8 cellular contexts compared by ENCODE assay signal in the genomic region with DNA sequence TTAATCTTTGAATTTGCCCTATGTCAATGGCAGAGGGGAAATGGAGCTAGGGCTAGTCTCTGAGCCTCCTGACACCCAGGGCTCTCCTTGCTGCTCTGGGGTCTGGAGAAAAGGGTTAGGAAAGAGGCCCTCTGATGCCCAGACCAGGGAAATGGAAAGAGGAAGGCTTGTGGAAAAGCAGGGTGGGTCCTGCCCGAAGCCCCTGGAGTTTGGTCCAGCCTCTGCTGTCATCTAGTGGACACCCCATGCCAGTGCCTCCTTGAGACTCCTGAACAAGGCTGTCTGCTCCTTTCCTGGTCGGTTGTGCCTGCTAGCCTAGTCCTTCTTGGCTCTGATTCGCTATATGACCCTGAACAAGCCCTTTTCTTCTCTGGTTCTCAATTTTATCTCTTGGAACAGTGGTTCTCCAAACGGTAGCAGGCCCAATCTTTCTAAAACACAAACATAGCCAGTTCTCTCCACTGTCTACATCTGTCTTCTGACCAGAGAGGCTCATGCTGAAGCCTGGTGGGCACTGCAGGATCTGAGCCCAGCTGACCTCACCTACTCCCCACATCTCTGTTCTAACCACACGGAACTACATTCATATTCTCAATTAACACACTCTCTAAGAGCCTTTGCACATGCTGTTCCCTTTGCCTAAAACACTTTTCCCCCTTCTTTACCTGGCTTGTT. TPM values are rescaled to one million over a fixed set of nuclear protein-coding genes. Genes with fewer than 3 reads are reported as not detected.
DNase-seq lines count a peak whose midpoint lies in the region; ATAC-seq, FAIRE-seq and TF ChIP-seq lines count a peak whose summit lies in the region.

No MANE protein-coding gene starts in this region.

- FAIRE-seq in urothelium cell line (lab: Jason Lieb, UNC) = peak; percentile 87

- peaks cover 0 to 12% (median 2%) of the 10 kb centered on the region in 3 donors for H3K36me3 Mint-ChIP-seq in naive thymus-derived CD8-positive, alpha-beta T cell

- peak; percentile 40 to 65 for ATAC-seq in naive thymus-derived CD8-positive, alpha-beta T cell

- TF ChIP-seq CTCF in BJ (IDR thresholded peaks at IDR 0.05; ENCODE audit: insufficient read depth, low read depth, low read length) (peak; percentile 99), fibroblast of pulmonary artery (IDR thresholded peaks at IDR 0.05; ENCODE audit: low read length, missing control alignments) (no peak)

- H3K9me3 ChIP-seq in HAP-1 = no peaks in the 10 kb centered on the region

- DNase-seq in BJ (ENCODE audit: low read depth) = no peak
- peak; percentile 70 to 82 for DNase-seq in HAP-1 (ENCODE audit: low spot score in 2 of 2)
- DNase-seq in NCI-H526 treated with DMSO at 0.1 percent for 48 hours (lab: John Stamatoyannopoulos, UW) = peak; percentile 51
- DNase-seq in activated T-cell treated with anti-CD3 and anti-CD28 coated beads for 4 hours = peak; percentile 10
- peak; percentile 90 for DNase-seq in fibroblast of pulmonary artery (ENCODE audit: low read depth)
- peak in 3 of 10 donors; percentile 19 to 25 (median 20) for DNase-seq in naive thymus-derived CD8-positive, alpha-beta T cell
- peak; percentile 86 for DNase-seq in urothelium cell line (ENCODE audit: low spot score)
- DNase-seq in activated CD4-positive, CD25-positive, alpha-beta regulatory T cell (lab: John Stamatoyannopoulos, UW) = no peak

- peaks cover 0 to 6% (median 4%) of the 10 kb centered on the region in 5 donors for H3K27me3 Mint-ChIP-seq in naive thymus-derived CD8-positive, alpha-beta T cell

- POLR2A ChIA-PET in BJ (lab: Charles Lee) = no interaction called here
- POLR2A ChIA-PET in naive thymus-derived CD8-positive, alpha-beta T cell (lab: Charles Lee) = no interaction called here

- CTCF ChIA-PET in BJ (lab: Yijun Ruan, JAX) = interaction anchor here (0.7 to 5.3 kb wide), 30 partner anchors 9 to 386 kb away, joined by 3 to 59 read pairs (median 5); partner anchors contain the start of genes PLA2G3, RNF185, SELENOM and SMTN

- peaks cover 0 to 29% (median 0%) of the 10 kb centered on the region in 9 donors for H3K9me3 Mint-ChIP-seq in naive thymus-derived CD8-positive, alpha-beta T cell

- in situ Hi-C loops in HAP-1 (cut with MboI; ENCODE audit: low sequenced_read_pairs) = loop anchor here (10.0 kb wide), 1 partner anchor 394 kb away; no protein-coding TSS in a partner anchor

- H3K36me3 ChIP-seq in BJ (ENCODE audit: control insufficient read depth, insufficient read depth, low read length) (no peaks in the 10 kb centered on the region), HAP-1 (replicated peaks) (no peaks in the 10 kb centered on the region)

- no peak overlapping the region for H3K4me3 ChIP-seq in BJ (ENCODE audit: low read depth, low read length)
- no peak overlapping the region for H3K4me3 ChIP-seq in HAP-1
- no peak overlapping the region for H3K4me3 ChIP-seq in fibroblast of pulmonary artery (replicated peaks; ENCODE audit: low read depth, low read length)

- H3K27ac Mint-ChIP-seq in naive thymus-derived CD8-positive, alpha-beta T cell = peak overlapping the region in 2 of 10 donors; percentile 40 to 65

- H3K4me1 Mint-ChIP-seq in naive thymus-derived CD8-positive, alpha-beta T cell = peaks cover 0 to 4% (median 0%) of the 10 kb centered on the region in 4 donors

- no peaks in the 10 kb centered on the region for H3K4me1 ChIP-seq in HAP-1

- H3K4me3 Mint-ChIP-seq in naive thymus-derived CD8-positive, alpha-beta T cell = no peak overlapping the region

- H3K27me3 ChIP-seq in BJ (ENCODE audit: control insufficient read depth, insufficient read depth, low read length) (no peaks in the 10 kb centered on the region; the same call in 1 of the 2 replicates), HAP-1 (ENCODE audit: low read depth) (no peaks in the 10 kb centered on the region)

RNA-seq across cellular contexts. Expression of gene PLA2G3, which starts 8.8 kb away (rescaled TPM):
- polyA plus RNA-seq in BJ (2011; rRNA removed) = 0.04 TPM in 1 of 2 replicates, not detected in the other
- polyA minus RNA-seq in BJ (2011; rRNA and poly(A)+ RNA removed) = not detected in 2 replicates
- not detected for total RNA-seq in naive thymus-derived CD8-positive, alpha-beta T cell
- polyA plus RNA-seq in naive thymus-derived CD8-positive, alpha-beta T cell = not detected

RNA-seq across cellular contexts. Expression of gene RNF185, which starts 10.9 kb away (rescaled TPM):
- polyA plus RNA-seq in BJ (2011; rRNA removed) = 50.7 and 58.5 TPM in 2 replicates
- polyA minus RNA-seq in BJ (2011; rRNA and poly(A)+ RNA removed) = 21.9 and 34.6 TPM in 2 replicates
- 10 to 100 TPM; 21.0 to 21.8 TPM for total RNA-seq in naive thymus-derived CD8-positive, alpha-beta T cell
- polyA plus RNA-seq in naive thymus-derived CD8-positive, alpha-beta T cell = 10 to 100 TPM; 14.5 to 21.9 (median 17.5) TPM

RNA-seq across cellular contexts. Expression of gene INPP5J, which starts 26.3 kb away (rescaled TPM):
- polyA plus RNA-seq in BJ (2011; rRNA removed) = 1.1 and 1.5 TPM in 2 replicates
- 0.98 and 2.5 TPM in 2 replicates for polyA minus RNA-seq in BJ (2011; rRNA and poly(A)+ RNA removed)
- under 1 TPM; 0.33 to 0.47 TPM for total RNA-seq in naive thymus-derived CD8-positive, alpha-beta T cell
- polyA plus RNA-seq in naive thymus-derived CD8-positive, alpha-beta T cell = not detected

RNA-seq across cellular contexts. Expression of gene SELENOM, which starts 41.7 kb away (rescaled TPM):
- polyA plus RNA-seq in BJ (2011; rRNA removed) = 215 and 292 TPM in 2 replicates
- polyA minus RNA-seq in BJ (2011; rRNA and poly(A)+ RNA removed) = 111 and 156 TPM in 2 replicates
- 10 to 100 TPM; 74.9 to 77.8 TPM for total RNA-seq in naive thymus-derived CD8-positive, alpha-beta T cell
- polyA plus RNA-seq in naive thymus-derived CD8-positive, alpha-beta T cell = 100 to 1,000 TPM; 114 to 142 (median 134) TPM

Comparison
In these comparisons a context has a peak if more than half of its experiments do, and no peak if none do; other contexts are left out.
1. DNase-seq: peak in HAP-1 (2 of 2), NCI-H526 treated with DMSO at 0.1 percent for 48 hours (single experiment), activated T-cell treated with anti-CD3 and anti-CD28 coated beads for 4 hours (single experiment), fibroblast of pulmonary artery (single experiment) and urothelium cell line (single experiment); none in BJ (single experiment) and activated CD4-positive, CD25-positive, alpha-beta regulatory T cell (0 of 4).